ENCODE assay signal across 17 cellular contexts in genomic region chr7:2841907-2842306, GRCh38. TPM values are rescaled to one million over a fixed set of nuclear protein-coding genes. Genes with fewer than 3 reads are reported as not detected.
DNase-seq lines count a peak whose midpoint lies in the region; ATAC-seq, FAIRE-seq and TF ChIP-seq lines count a peak whose summit lies in the region.
"Had no signal": no experiment of that assay in that cellular context is flagged by ENCODE, and none has a peak within 500 bp of the region (broad histone marks: within the 10 kb centered on the region; RNA-seq: fewer than 3 reads in every experiment).

No MANE protein-coding gene starts in this region.

- no peak for FAIRE-seq in GM19239 (lab: Jason Lieb, UNC)
- FAIRE-seq: TTC549 had no signal

- no peak for TF ChIP-seq EP300 in esophagus muscularis mucosa (IDR thresholded peaks at IDR 0.05)

- peak overlapping the region; percentile 37 for H3K9ac ChIP-seq in muscle layer of colon (ENCODE audit: low read length)

- H3K27ac ChIP-seq in ACC112 (ENCODE audit: low read depth, low read length) (no peak overlapping the region), muscle layer of colon (ENCODE audit: low read depth, low read length) (no peak overlapping the region), esophagus muscularis mucosa (replicated peaks in 1 of 4) (no peak overlapping the region)
- H3K27ac ChIP-seq: colonic mucosa had no signal

- H3K36me3 ChIP-seq in ACC112 (ENCODE audit: insufficient read depth, low read length) (peaks cover 10% of the 10 kb centered on the region; the same call in 1 of the 2 replicates), muscle layer of colon (ENCODE audit: insufficient read depth, low read length) (peaks cover 5% of the 10 kb centered on the region), esophagus muscularis mucosa (peaks cover 0 to 9% (median 0%) of the 10 kb centered on the region in 4 donors)
- H3K36me3 ChIP-seq: colonic mucosa had no signal

- no peak for ATAC-seq in activated naive CD8-positive, alpha-beta T cell treated with anti-CD3 and anti-CD28 coated beads, Interleukin-2, amount 50 U/mL, for 24 hours
- ATAC-seq: activated CD8-positive, alpha-beta memory T cell treated with anti-CD3 and anti-CD28 coated beads, Interleukin-2, amount 10 ng/mL, durations not matched to agents 7 days and 5 days; mucosa of descending colon had no signal

- H3K9me3 ChIP-seq in muscle layer of colon (ENCODE audit: low read length) (no peaks in the 10 kb centered on the region), esophagus muscularis mucosa (no peaks in the 10 kb centered on the region)
- H3K9me3 ChIP-seq: colonic mucosa, mucosa of descending colon had no signal

- no peak for TF ChIP-seq CTCF in Calu3 (IDR thresholded peaks at IDR 0.05; ENCODE audit: unreplicated experiment)
- no peak for TF ChIP-seq CTCF in esophagus muscularis mucosa (IDR thresholded peaks at IDR 0.05)

- H3K27me3 ChIP-seq in ACC112 (ENCODE audit: insufficient read depth, low read length) (no peaks in the 10 kb centered on the region), muscle layer of colon (ENCODE audit: control insufficient read depth in 1 of 2, insufficient read depth in 2 of 2, low read length in 2 of 2) (no peaks in the 10 kb centered on the region), esophagus muscularis mucosa (no peaks in the 10 kb centered on the region)
- H3K27me3 ChIP-seq: colonic mucosa had no signal

- H3K27ac Mint-ChIP-seq in Calu3 (ENCODE audit: unreplicated experiment), result no peak overlapping the region
- H3K27ac Mint-ChIP-seq in activated naive CD8-positive, alpha-beta T cell treated with anti-CD3 and anti-CD28 coated beads, Interleukin-2, amount 50 U/mL, for 24 hours, result no peak overlapping the region
- H3K27ac Mint-ChIP-seq: activated CD8-positive, alpha-beta memory T cell treated with anti-CD3 and anti-CD28 coated beads, Interleukin-2, amount 10 ng/mL, durations not matched to agents 7 days and 5 days had no signal

- H3K4me1 ChIP-seq in ACC112 (ENCODE audit: control insufficient read depth, insufficient read depth, low read length, unreplicated experiment), result peaks cover 15% of the 10 kb centered on the region
- peaks cover 33% of the 10 kb centered on the region for H3K4me1 ChIP-seq in muscle layer of colon (ENCODE audit: insufficient read depth, low read length)
- H3K4me1 ChIP-seq in esophagus muscularis mucosa, result peaks cover 38 to 58% (median 41%) of the 10 kb centered on the region in 4 donors

- TF ChIP-seq POLR2A in esophagus muscularis mucosa (IDR thresholded peaks at IDR 0.05; ENCODE audit: low read depth), result no peak

- WGBS in esophagus muscularis mucosa, result 79% methylated on average over 5 of the region's 5 CpGs

- no peak for DNase-seq in Calu3
- DNase-seq in activated naive CD8-positive, alpha-beta T cell treated with anti-CD3 and anti-CD28 coated beads, Interleukin-2, amount 50 U/mL, for 24 hours, result no peak
- DNase-seq in NCI-H146 treated with DMSO at 0.1 percent for 48 hours (lab: John Stamatoyannopoulos, UW; ENCODE audit: unreplicated experiment), result no peak
- DNase-seq in esophagus muscularis mucosa (ENCODE audit: extremely low spot score), result no peak
- no peak for DNase-seq in GM19239 (ENCODE audit: insufficient read length, low spot score)
- no peak for DNase-seq in T-helper 9 cell
- DNase-seq: activated CD8-positive, alpha-beta memory T cell treated with anti-CD3 and anti-CD28 coated beads, Interleukin-2, amount 10 ng/mL, durations not matched to agents 7 days and 5 days; amniotic stem cell; colonic mucosa; mucosa of descending colon; NCI-H187 treated with DMSO at 0.1 percent for 48 hours; NCI-H526; stimulated activated CD4-positive, alpha-beta T cell treated with anti-CD3 and anti-CD28 coated beads, Interleukin-4, amount 100 ng/mL, for 4 hours; stimulated activated naive CD4-positive, alpha-beta T cell had no signal

- H3K27me3 Mint-ChIP-seq in Calu3 (ENCODE audit: unreplicated experiment), result no peaks in the 10 kb centered on the region
- H3K27me3 Mint-ChIP-seq in activated naive CD8-positive, alpha-beta T cell treated with anti-CD3 and anti-CD28 coated beads, Interleukin-2, amount 50 U/mL, for 24 hours, result no peaks in the 10 kb centered on the region
- H3K27me3 Mint-ChIP-seq: activated CD8-positive, alpha-beta memory T cell treated with anti-CD3 and anti-CD28 coated beads, Interleukin-2, amount 10 ng/mL, durations not matched to agents 7 days and 5 days had no signal

- H3K4me3 ChIP-seq in ACC112 (ENCODE audit: low read depth, low read length), result peak overlapping the region; percentile 84; the same call in 1 of the 2 replicates
- H3K4me3 ChIP-seq in muscle layer of colon (ENCODE audit: low read depth in 1 of 2, low read length in 2 of 2), result no peak overlapping the region
- no peak overlapping the region for H3K4me3 ChIP-seq in esophagus muscularis mucosa
- H3K4me3 ChIP-seq: colonic mucosa, mucosa of descending colon had no signal

- CTCF ChIA-PET in Calu3 (lab: Charles Lee), result interaction anchor here (1.1 to 1.2 kb wide), 2 partner anchors 8 to 19 kb away, joined by 3 to 4 read pairs; no protein-coding TSS in a partner anchor

- no peaks in the 10 kb centered on the region for H3K9me3 Mint-ChIP-seq in Calu3 (ENCODE audit: low read depth, unreplicated experiment)
- H3K9me3 Mint-ChIP-seq in activated naive CD8-positive, alpha-beta T cell treated with anti-CD3 and anti-CD28 coated beads, Interleukin-2, amount 50 U/mL, for 24 hours, result no peaks in the 10 kb centered on the region

- peaks cover 59% of the 10 kb centered on the region for H3K79me2 ChIP-seq in ACC112 (ENCODE audit: control insufficient read depth, insufficient read depth, low read length, unreplicated experiment)

- no peak overlapping the region for H2AFZ ChIP-seq in ACC112 (ENCODE audit: low read length, unreplicated experiment)

- no TSS peak for BruUV-seq in Calu3 (replicated peaks; lab: Mats Ljungman, UMichigan)

- peaks cover 39% of the 10 kb centered on the region for H3K4me1 Mint-ChIP-seq in Calu3 (ENCODE audit: low read depth, unreplicated experiment)
- peaks cover 61% of the 10 kb centered on the region for H3K4me1 Mint-ChIP-seq in activated naive CD8-positive, alpha-beta T cell treated with anti-CD3 and anti-CD28 coated beads, Interleukin-2, amount 50 U/mL, for 24 hours

- peak overlapping the region; percentile 81 for H3K4me3 Mint-ChIP-seq in Calu3 (ENCODE audit: low read depth, unreplicated experiment)
- H3K4me3 Mint-ChIP-seq in activated naive CD8-positive, alpha-beta T cell treated with anti-CD3 and anti-CD28 coated beads, Interleukin-2, amount 50 U/mL, for 24 hours, result peak overlapping the region; percentile 79

- intact Hi-C loops in Calu3 (cut with micrococcal nuclease; ENCODE audit: unreplicated experiment) (no loop called here), esophagus muscularis mucosa (cut with DNase I) (no loop called here)

- H3K36me3 Mint-ChIP-seq in Calu3 (ENCODE audit: insufficient read depth, unreplicated experiment), result peaks cover 38% of the 10 kb centered on the region
- H3K36me3 Mint-ChIP-seq in activated naive CD8-positive, alpha-beta T cell treated with anti-CD3 and anti-CD28 coated beads, Interleukin-2, amount 50 U/mL, for 24 hours (ENCODE audit: low read depth), result peaks cover 17% of the 10 kb centered on the region

RNA-seq across cellular contexts. Expression of gene GNA12, which starts 2.2 kb away (rescaled TPM):
- total RNA-seq in Calu3 (2022) (75.4 and 78.3 TPM in 2 replicates), esophagus muscularis mucosa (10 to 100 TPM; 25.3 to 61.8 (median 38.9) TPM)
